In the genomic region with DNA sequence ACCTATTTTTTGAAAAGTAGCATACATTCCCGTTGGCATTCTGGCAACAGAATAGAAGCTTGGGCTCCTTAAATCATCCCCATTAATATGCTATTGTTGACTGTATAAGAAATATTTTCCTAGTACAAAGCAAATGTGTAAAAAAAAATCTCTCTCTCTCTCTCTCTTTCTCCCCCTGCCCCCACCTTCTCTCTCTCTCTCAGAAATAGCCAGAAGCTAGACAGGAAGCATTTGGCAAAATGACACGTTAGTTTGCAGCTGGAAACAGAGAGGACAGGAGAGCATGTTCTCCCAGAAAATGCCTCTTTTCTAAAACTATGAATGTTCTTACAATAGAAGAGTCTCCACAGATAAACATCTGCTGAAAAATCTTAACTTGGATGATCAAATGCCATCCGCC, we compare ENCODE assay signal across 12 cellular contexts. TPM values are rescaled to one million over a fixed set of nuclear protein-coding genes. Genes with fewer than 3 reads are reported as not detected.
A peak's percentile ranks its signal among the peaks of the same experiment; 100 is the strongest.
DNase-seq lines count a peak whose midpoint lies in the region; ATAC-seq and TF ChIP-seq lines count a peak whose summit lies in the region.
"Had no signal": no experiment of that assay in that cellular context is flagged by ENCODE, and none has a peak within 500 bp of the region (broad histone marks: within the 10 kb centered on the region; RNA-seq: fewer than 3 reads in every experiment).

No MANE protein-coding gene starts in this region.

- H3K36me3 Mint-ChIP-seq in stimulated activated memory B cell treated with anti-CD40 and anti-IgM and Interleukin-4, amounts not matched to agents 10 μg/mL and 1 μg/mL and 100 μg/mL, for 72 hours, result no peaks in the 10 kb centered on the region
- H3K36me3 Mint-ChIP-seq: naive thymus-derived CD4-positive, alpha-beta T cell had no signal

- no peaks in the 10 kb centered on the region for H3K9me3 ChIP-seq in IMR-90 (ENCODE audit: control insufficient read depth, insufficient read depth, low read length)
- H3K9me3 ChIP-seq in tibial artery, result no peaks in the 10 kb centered on the region
- H3K9me3 ChIP-seq: tibial nerve had no signal

- peak overlapping the region; percentile 97 for H2BK20ac ChIP-seq in IMR-90 (ENCODE audit: low read depth, low read length)

- H3K9ac ChIP-seq in IMR-90 (ENCODE audit: low read depth, low read length), result no peak overlapping the region; the same call in 1 of the 2 replicates

- H3K4me1 ChIP-seq in IMR-90 (ENCODE audit: control insufficient read depth, insufficient read depth, low read length) (peaks cover 20% of the 10 kb centered on the region), tibial artery (peaks cover 0 to 22% (median 12%) of the 10 kb centered on the region in 4 donors)

- WGBS in IMR-90 (ENCODE audit: extremely low coverage in 2 of 2, insufficient read length in 1 of 2), 2 experiments, result no CpG with 5 or more reads among the region's 3 CpGs

- H3K27me3 ChIP-seq in IMR-90 (ENCODE audit: control insufficient read depth, insufficient read depth, low read length) (no peaks in the 10 kb centered on the region), tibial artery (no peaks in the 10 kb centered on the region)
- H3K27me3 ChIP-seq: tibial nerve had no signal

- peaks cover 9% of the 10 kb centered on the region for H3K27me3 Mint-ChIP-seq in stimulated activated memory B cell treated with anti-CD40 and anti-IgM and Interleukin-4, amounts not matched to agents 10 μg/mL and 1 μg/mL and 100 μg/mL, for 72 hours

- POLR2A ChIA-PET in IMR-90 (lab: Charles Lee; ENCODE audit: unreplicated experiment), result no interaction called here

- H3K4me2 ChIP-seq in IMR-90 (ENCODE audit: low read depth, low read length), result no peak overlapping the region; the same call in 1 of the 2 replicates

- no peak for TF ChIP-seq RAD21 in IMR-90 (IDR thresholded peaks at IDR 0.05; ENCODE audit: low read length)

- BruUV-seq in IMR-90 (replicated peaks; lab: Mats Ljungman, UMichigan), result no TSS peak

- no peak for TF ChIP-seq CTCF in IMR-90 (conservative IDR thresholded peaks at IDR 0.05; ENCODE audit: low read depth, low read length)
- no peak for TF ChIP-seq CTCF in cardiac fibroblast (IDR thresholded peaks at IDR 0.05; ENCODE audit: low read depth, low read length)
- TF ChIP-seq CTCF in tibial artery (IDR thresholded peaks at IDR 0.05), result no peak

- H3K27ac Mint-ChIP-seq in stimulated activated memory B cell treated with anti-CD40 and anti-IgM and Interleukin-4, amounts not matched to agents 10 μg/mL and 1 μg/mL and 100 μg/mL, for 72 hours, result no peak overlapping the region
- H3K27ac Mint-ChIP-seq: naive thymus-derived CD4-positive, alpha-beta T cell had no signal

- H3K23ac ChIP-seq in IMR-90 (ENCODE audit: low read depth, low read length), result peak overlapping the region; percentile 81

- H3K14ac ChIP-seq in IMR-90 (replicated peaks; ENCODE audit: low read depth, low read length), result peak overlapping the region; percentile 91

- peak overlapping the region; percentile 88 for H2BK5ac ChIP-seq in IMR-90 (ENCODE audit: low read depth, low read length, poor library complexity, severe bottlenecking)

- ATAC-seq in IMR-90 (ENCODE audit: low read depth), result no peak
- ATAC-seq in left ventricle myocardium superior, result peak; percentile 62
- ATAC-seq in stimulated activated memory B cell treated with anti-CD40 and anti-IgM and Interleukin-4, amounts not matched to agents 10 μg/mL and 1 μg/mL and 100 μg/mL, for 72 hours, result no peak
- ATAC-seq: naive thymus-derived CD4-positive, alpha-beta T cell had no signal

- CTCF ChIA-PET in IMR-90 (lab: Yijun Ruan, JAX), result interaction anchor here (0.7 to 3.0 kb wide), 6 partner anchors 15 to 1569 kb away, joined by 3 to 15 read pairs (median 4); no protein-coding TSS in a partner anchor

- no peak for TF ChIP-seq POLR2A in IMR-90 (IDR thresholded peaks at IDR 0.05; ENCODE audit: low read depth, low read length)

- H3K36me3 ChIP-seq in IMR-90 (ENCODE audit: control insufficient read depth, insufficient read depth, low read length) (no peaks in the 10 kb centered on the region), tibial artery (no peaks in the 10 kb centered on the region)
- H3K36me3 ChIP-seq: tibial nerve had no signal

- H4K20me1 ChIP-seq in IMR-90 (ENCODE audit: insufficient read depth, low read length), result no peaks in the 10 kb centered on the region

- peaks cover 4% of the 10 kb centered on the region for H3K9me1 ChIP-seq in IMR-90 (ENCODE audit: insufficient read depth, low read length)

- peak overlapping the region; percentile 97; the same call in 1 of the 2 replicates for H3K18ac ChIP-seq in IMR-90 (ENCODE audit: low read depth, low read length)

- H2BK15ac ChIP-seq in IMR-90 (ENCODE audit: low read depth, low read length), result peak overlapping the region; percentile 99

- in situ Hi-C loops in IMR-90 (cut with MboI; ENCODE audit: low sequenced_read_pairs), result loop anchor here (10.0 to 25.0 kb wide), 4 partner anchors 504 to 1572 kb away; no protein-coding TSS in a partner anchor

- no peak overlapping the region for H3K4me3 Mint-ChIP-seq in stimulated activated memory B cell treated with anti-CD40 and anti-IgM and Interleukin-4, amounts not matched to agents 10 μg/mL and 1 μg/mL and 100 μg/mL, for 72 hours
- H3K4me3 Mint-ChIP-seq: naive thymus-derived CD4-positive, alpha-beta T cell had no signal

- no peaks in the 10 kb centered on the region for H3K9me3 Mint-ChIP-seq in stimulated activated memory B cell treated with anti-CD40 and anti-IgM and Interleukin-4, amounts not matched to agents 10 μg/mL and 1 μg/mL and 100 μg/mL, for 72 hours
- H3K9me3 Mint-ChIP-seq: naive thymus-derived CD4-positive, alpha-beta T cell had no signal

- no peak overlapping the region for H2AK9ac ChIP-seq in IMR-90 (replicated peaks; ENCODE audit: low read depth, low read length, poor library complexity)

- H3K4me3 ChIP-seq in IMR-90 (ENCODE audit: insufficient read depth, low read depth, low read length) (no peak overlapping the region), cardiac fibroblast (replicated peaks in 1 of 2; ENCODE audit: low read depth in 2 of 2, low read length in 2 of 2) (no peak overlapping the region), tibial artery (no peak overlapping the region)
- H3K4me3 ChIP-seq: tibial nerve had no signal

- H4K8ac ChIP-seq in IMR-90 (ENCODE audit: low read depth in 2 of 2, low read length in 2 of 2), result peak overlapping the region; percentile 52 to 92

- peak overlapping the region; percentile 81 for H3K56ac ChIP-seq in IMR-90 (ENCODE audit: extremely low read depth, insufficient read depth, low read length)

- H3K4ac ChIP-seq in IMR-90 (ENCODE audit: low read depth, low read length), result peak overlapping the region; percentile 94

- intact Hi-C loops in IMR-90 (cut with micrococcal nuclease) (loop anchor here (2.0 to 10.0 kb wide), 5 partner anchors 104 to 1528 kb away; no protein-coding TSS in a partner anchor), left ventricle myocardium superior (cut with micrococcal nuclease) (loop anchor here (2.0 to 5.0 kb wide), 2 partner anchors 104 to 254 kb away; no protein-coding TSS in a partner anchor), tibial artery (cut with DNase I; ENCODE audit: low total_unique reads) (loop anchor here (2.0 to 10.0 kb wide), 2 partner anchors 982 to 1526 kb away; a partner anchor contains a TSS)

- peak overlapping the region; percentile 63; the same call in 1 of the 2 replicates for H3K27ac ChIP-seq in IMR-90 (ENCODE audit: insufficient read depth, low read length)
- H3K27ac ChIP-seq in tibial artery, result peak overlapping the region; percentile 21 to 22
- H3K27ac ChIP-seq: tibial nerve had no signal

- H4K91ac ChIP-seq in IMR-90 (ENCODE audit: insufficient read depth, low read depth, low read length), result peak overlapping the region; percentile 86

- H4K5ac ChIP-seq in IMR-90 (ENCODE audit: low read depth, low read length), result peak overlapping the region; percentile 95

- peaks cover 23 to 51% of the 10 kb centered on the region in 2 experiments for H3K79me1 ChIP-seq in IMR-90 (ENCODE audit: low read depth in 1 of 2, low read length in 2 of 2)

- H3K4me1 Mint-ChIP-seq in stimulated activated memory B cell treated with anti-CD40 and anti-IgM and Interleukin-4, amounts not matched to agents 10 μg/mL and 1 μg/mL and 100 μg/mL, for 72 hours, result no peaks in the 10 kb centered on the region
- H3K4me1 Mint-ChIP-seq: naive thymus-derived CD4-positive, alpha-beta T cell had no signal

- DNase-seq in IMR-90, result peak; percentile 18
- peak; percentile 53 to 58 for DNase-seq in cardiac fibroblast (ENCODE audit: low read depth in 2 of 2)
- no peak for DNase-seq in left ventricle myocardium superior
- DNase-seq in tibial artery, result no peak
- DNase-seq in GDM1 (lab: John Stamatoyannopoulos, UW), result no peak
- no peak for DNase-seq in DMS 273 (lab: John Stamatoyannopoulos, UW; ENCODE audit: unreplicated experiment)
- DNase-seq: activated gamma-delta T cell treated with Interleukin-2 at 50 U/mL for 16 hours, MM.1S, SHP77 treated with DMSO at 0.1 percent for 48 hours had no signal

- H2AFZ ChIP-seq in IMR-90 (replicated peaks; ENCODE audit: low read length, poor library complexity), result peak overlapping the region; percentile 74

- dilution Hi-C loops in IMR-90 (cut with HindIII; ENCODE audit: low sequenced_read_pairs, unreplicated experiment), result no loop called here

- H2AK5ac ChIP-seq in IMR-90 (ENCODE audit: low read depth, low read length), result peak overlapping the region; percentile 99; the same call in 1 of the 2 replicates

- H2BK120ac ChIP-seq in IMR-90 (ENCODE audit: low read depth, low read length), result peak overlapping the region; percentile 99

TF ChIP-seq in IMR-90, 13 proteins besides CTCF, POLR2A, EP300 and RAD21 (continues in another document):
- no peak for TF ChIP-seq RCOR1 (IDR thresholded peaks at IDR 0.05; ENCODE audit: insufficient replicate concordance, low read length)
- no peak for TF ChIP-seq MAZ (IDR thresholded peaks at IDR 0.05; ENCODE audit: borderline replicate concordance, low read depth, low read length)
- TF ChIP-seq, protein P1, sequence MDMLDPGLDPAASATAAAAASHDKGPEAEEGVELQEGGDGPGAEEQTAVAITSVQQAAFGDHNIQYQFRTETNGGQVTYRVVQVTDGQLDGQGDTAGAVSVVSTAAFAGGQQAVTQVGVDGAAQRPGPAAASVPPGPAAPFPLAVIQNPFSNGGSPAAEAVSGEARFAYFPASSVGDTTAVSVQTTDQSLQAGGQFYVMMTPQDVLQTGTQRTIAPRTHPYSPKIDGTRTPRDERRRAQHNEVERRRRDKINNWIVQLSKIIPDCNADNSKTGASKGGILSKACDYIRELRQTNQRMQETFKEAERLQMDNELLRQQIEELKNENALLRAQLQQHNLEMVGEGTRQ (IDR thresholded peaks at IDR 0.05; ENCODE audit: low read depth, low read length), result no peak
- no peak for TF ChIP-seq CEBPB (IDR thresholded peaks at IDR 0.05; ENCODE audit: low read depth, low read length)
- no peak for TF ChIP-seq RFX5 (IDR thresholded peaks at IDR 0.05; ENCODE audit: low read depth, low read length)
- no peak for TF ChIP-seq FOS (IDR thresholded peaks at IDR 0.05; ENCODE audit: low read depth, low read length)

RNA-seq across cellular contexts. Expression of a gene that starts 59.6 kb away (rescaled TPM):
- total RNA-seq in IMR-90 (2012; rRNA removed), result 2.2 and 3.4 TPM in 2 replicates
- polyA plus RNA-seq in IMR-90 (2012; rRNA removed), result 1.1 and 1.2 TPM in 2 replicates
- 0.76 and 0.79 TPM in 2 replicates for polyA plus RNA-seq in IMR-90 (2012; cell fraction: cytosol; rRNA removed)
- 1.9 and 4.7 TPM in 2 replicates for polyA plus RNA-seq in IMR-90 (2012; cell fraction: nucleus; rRNA removed; ENCODE audit: low replicate concordance)
- 4.5 TPM for total RNA-seq in left ventricle myocardium superior

Comparison
In these comparisons a context has a peak if more than half of its experiments do, and no peak if none do; other contexts are left out.
1. DNase-seq: peak in IMR-90 (single experiment) and cardiac fibroblast (2 of 2); none in left ventricle myocardium superior (single experiment), tibial artery (0 of 2), GDM1 (single experiment) and DMS 273 (single experiment).